Comparison of ENCODE assay signal across 36 cellular contexts in genomic region chr3:32095431-32095830, GRCh38.
"Had no signal": no experiment of that assay in that cellular context is flagged by ENCODE, and none has a peak within 500 bp of the region (broad histone marks: within the 10 kb centered on the region; RNA-seq: fewer than 3 reads in every experiment).

No MANE protein-coding gene starts in this region.

- H3K36me3 Mint-ChIP-seq: activated CD8-positive, alpha-beta memory T cell treated with anti-CD3 and anti-CD28 coated beads, Interleukin-2, amount 10 ng/mL, durations not matched to agents 7 days and 5 days; activated naive CD4-positive, alpha-beta T cell treated with anti-CD3 and anti-CD28 coated beads, Interleukin-2, amount 50 U/mL, for 24 hours; activated naive CD8-positive, alpha-beta T cell treated with anti-CD3 and anti-CD28 coated beads for 36 hours had no signal

- ATAC-seq: activated CD4-positive, alpha-beta T cell treated with anti-CD3 and anti-CD28 coated beads for 36 hours; activated CD8-positive, alpha-beta memory T cell treated with anti-CD3 and anti-CD28 coated beads, Interleukin-2, amount 10 ng/mL, durations not matched to agents 7 days and 5 days; activated CD8-positive, alpha-beta T cell treated with anti-CD3 and anti-CD28 coated beads, Interleukin-2, amount 10 ng/mL, durations not matched to agents 7 days and 5 days; activated naive CD8-positive, alpha-beta T cell treated with anti-CD3 and anti-CD28 coated beads, Interleukin-2, amount 50 U/mL, for 24 hours; body of pancreas; effector memory CD8-positive, alpha-beta T cell; gastroesophageal sphincter; heart right ventricle; T-helper 17 cell had no signal

- DNase-seq: activated CD4-positive, alpha-beta T cell treated with anti-CD3 and anti-CD28 coated beads for 36 hours; activated CD4-positive, alpha-beta T cell treated with anti-CD3 and anti-CD28 coated beads, Interleukin-2, amount 10 ng/mL, durations not matched to agents 24 days and 14 days; activated CD4-positive, alpha-beta T cell treated with anti-CD3 and anti-CD28 coated beads, Interleukin-2, amount 50 U/mL, for 4 hours; activated CD4-positive, CD25-positive, alpha-beta regulatory T cell; activated CD4-positive, CD25-positive, alpha-beta regulatory T cell treated with anti-CD3 and anti-CD28 coated beads, Interleukin-2, amount 50 U/mL, for 72 hours; activated CD8-positive, alpha-beta memory T cell treated with anti-CD3 and anti-CD28 coated beads, Interleukin-2, amount 10 ng/mL, durations not matched to agents 7 days and 5 days; activated CD8-positive, alpha-beta memory T cell treated with anti-CD3 and anti-CD28 coated beads, Interleukin-2, amount 50 U/mL, for 4 hours; activated CD8-positive, alpha-beta T cell treated with anti-CD3 and anti-CD28 coated beads, Interleukin-2, amount 10 ng/mL, durations not matched to agents 7 days and 5 days; activated effector memory CD4-positive, alpha-beta T cell treated with anti-CD3 and anti-CD28 coated beads, Interleukin-2, amount 50 U/mL, for 16 hours; activated naive CD4-positive, alpha-beta T cell treated with anti-CD3 and anti-CD28 coated beads for 36 hours; activated naive CD8-positive, alpha-beta T cell treated with anti-CD3 and anti-CD28 coated beads for 36 hours; activated naive CD8-positive, alpha-beta T cell treated with anti-CD3 and anti-CD28 coated beads, Interleukin-2, amount 50 U/mL, for 24 hours; activated T-cell treated with anti-CD3 and anti-CD28 coated beads, Interleukin-2, amount 50 U/mL, for 1 hour; activated T-cell treated with anti-CD3 and anti-CD28 coated beads, Interleukin-2, amount 50 U/mL, for 48 hours; adrenal gland; amygdala; aorta; body of pancreas; caudate nucleus; cortex of kidney; dermis blood vessel endothelial cell; effector CD4-positive, alpha-beta T cell; effector memory CD8-positive, alpha-beta T cell; erythroblast; foreskin melanocyte; heart right ventricle; T-helper 1 cell; T-helper 17 cell; T1000; WERI-Rb-1 had no signal

- H3K27ac Mint-ChIP-seq: activated CD4-positive, alpha-beta T cell treated with anti-CD3 and anti-CD28 coated beads for 36 hours; activated CD4-positive, alpha-beta T cell treated with anti-CD3 and anti-CD28 coated beads, Interleukin-2, amount 10 ng/mL, durations not matched to agents 24 days and 14 days; activated CD8-positive, alpha-beta memory T cell treated with anti-CD3 and anti-CD28 coated beads, Interleukin-2, amount 10 ng/mL, durations not matched to agents 7 days and 5 days; activated CD8-positive, alpha-beta T cell treated with anti-CD3 and anti-CD28 coated beads, Interleukin-2, amount 10 ng/mL, durations not matched to agents 7 days and 5 days; activated naive CD4-positive, alpha-beta T cell treated with anti-CD3 and anti-CD28 coated beads for 36 hours; activated naive CD4-positive, alpha-beta T cell treated with anti-CD3 and anti-CD28 coated beads, Interleukin-2, amount 50 U/mL, for 24 hours; activated naive CD8-positive, alpha-beta T cell treated with anti-CD3 and anti-CD28 coated beads for 36 hours; activated naive CD8-positive, alpha-beta T cell treated with anti-CD3 and anti-CD28 coated beads, Interleukin-2, amount 50 U/mL, for 24 hours; activated T-helper 1 cell treated with anti-CD3 and anti-CD28 coated beads, Interleukin-12 subunit alpha, Interleukin-12 subunit beta, Interleukin-2, Interleukin-4 antibody, amounts not matched to agents 30 ng/mL and 10 ng/mL and 1 ng/mL, durations not matched to agents 14 hours and 24 hours and 36 hours; activated T-helper 2 cell treated with anti-CD3 and anti-CD28 coated beads, Interferon-gamma antibody, Interleukin-2, Interleukin-4, amounts not matched to agents 10 μg/mL and 5 μg/mL and 100 μg/mL, durations not matched to agents 14 hours and 24 hours and 36 hours; effector memory CD8-positive, alpha-beta T cell; T-helper 17 cell; T-helper 2 cell treated with Interferon-gamma antibody and Interleukin-4, amounts not matched to agents 5 μg/mL and 100 μg/mL, for 36 hours had no signal

- H3K9me3 Mint-ChIP-seq: activated naive CD4-positive, alpha-beta T cell treated with anti-CD3 and anti-CD28 coated beads for 36 hours; activated naive CD4-positive, alpha-beta T cell treated with anti-CD3 and anti-CD28 coated beads, Interleukin-2, amount 50 U/mL, for 24 hours; activated naive CD8-positive, alpha-beta T cell treated with anti-CD3 and anti-CD28 coated beads for 36 hours; activated naive CD8-positive, alpha-beta T cell treated with anti-CD3 and anti-CD28 coated beads, Interleukin-2, amount 50 U/mL, for 24 hours; activated T-helper 1 cell treated with anti-CD3 and anti-CD28 coated beads, Interleukin-12 subunit alpha, Interleukin-12 subunit beta, Interleukin-2, Interleukin-4 antibody, amounts not matched to agents 30 ng/mL and 10 ng/mL and 1 ng/mL, durations not matched to agents 14 hours and 24 hours and 36 hours; activated T-helper 2 cell treated with anti-CD3 and anti-CD28 coated beads, Interferon-gamma antibody, Interleukin-2, Interleukin-4, amounts not matched to agents 10 μg/mL and 5 μg/mL and 100 μg/mL, durations not matched to agents 14 hours and 24 hours and 36 hours; effector memory CD8-positive, alpha-beta T cell; T-helper 2 cell treated with Interferon-gamma antibody and Interleukin-4, amounts not matched to agents 5 μg/mL and 100 μg/mL, for 36 hours had no signal

- H3K4me3 Mint-ChIP-seq: activated CD4-positive, alpha-beta T cell treated with anti-CD3 and anti-CD28 coated beads for 36 hours; activated CD4-positive, alpha-beta T cell treated with anti-CD3 and anti-CD28 coated beads, Interleukin-2, amount 10 ng/mL, durations not matched to agents 24 days and 14 days; activated CD8-positive, alpha-beta memory T cell treated with anti-CD3 and anti-CD28 coated beads, Interleukin-2, amount 10 ng/mL, durations not matched to agents 7 days and 5 days; activated CD8-positive, alpha-beta T cell treated with anti-CD3 and anti-CD28 coated beads, Interleukin-2, amount 10 ng/mL, durations not matched to agents 7 days and 5 days; activated naive CD4-positive, alpha-beta T cell treated with anti-CD3 and anti-CD28 coated beads for 36 hours; activated naive CD4-positive, alpha-beta T cell treated with anti-CD3 and anti-CD28 coated beads, Interleukin-2, amount 50 U/mL, for 24 hours; activated naive CD8-positive, alpha-beta T cell treated with anti-CD3 and anti-CD28 coated beads for 36 hours; activated naive CD8-positive, alpha-beta T cell treated with anti-CD3 and anti-CD28 coated beads, Interleukin-2, amount 50 U/mL, for 24 hours; activated T-helper 1 cell treated with anti-CD3 and anti-CD28 coated beads, Interleukin-12 subunit alpha, Interleukin-12 subunit beta, Interleukin-2, Interleukin-4 antibody, amounts not matched to agents 30 ng/mL and 10 ng/mL and 1 ng/mL, durations not matched to agents 14 hours and 24 hours and 36 hours; effector memory CD8-positive, alpha-beta T cell; T-helper 17 cell; T-helper 2 cell treated with Interferon-gamma antibody and Interleukin-4, amounts not matched to agents 5 μg/mL and 100 μg/mL, for 36 hours had no signal

- H3K4me3 ChIP-seq: adrenal gland, body of pancreas, esophagus muscularis mucosa, gastroesophageal sphincter, heart right ventricle had no signal
